Comparison of ENCODE assay signal across 2 cellular contexts in the genomic region with DNA sequence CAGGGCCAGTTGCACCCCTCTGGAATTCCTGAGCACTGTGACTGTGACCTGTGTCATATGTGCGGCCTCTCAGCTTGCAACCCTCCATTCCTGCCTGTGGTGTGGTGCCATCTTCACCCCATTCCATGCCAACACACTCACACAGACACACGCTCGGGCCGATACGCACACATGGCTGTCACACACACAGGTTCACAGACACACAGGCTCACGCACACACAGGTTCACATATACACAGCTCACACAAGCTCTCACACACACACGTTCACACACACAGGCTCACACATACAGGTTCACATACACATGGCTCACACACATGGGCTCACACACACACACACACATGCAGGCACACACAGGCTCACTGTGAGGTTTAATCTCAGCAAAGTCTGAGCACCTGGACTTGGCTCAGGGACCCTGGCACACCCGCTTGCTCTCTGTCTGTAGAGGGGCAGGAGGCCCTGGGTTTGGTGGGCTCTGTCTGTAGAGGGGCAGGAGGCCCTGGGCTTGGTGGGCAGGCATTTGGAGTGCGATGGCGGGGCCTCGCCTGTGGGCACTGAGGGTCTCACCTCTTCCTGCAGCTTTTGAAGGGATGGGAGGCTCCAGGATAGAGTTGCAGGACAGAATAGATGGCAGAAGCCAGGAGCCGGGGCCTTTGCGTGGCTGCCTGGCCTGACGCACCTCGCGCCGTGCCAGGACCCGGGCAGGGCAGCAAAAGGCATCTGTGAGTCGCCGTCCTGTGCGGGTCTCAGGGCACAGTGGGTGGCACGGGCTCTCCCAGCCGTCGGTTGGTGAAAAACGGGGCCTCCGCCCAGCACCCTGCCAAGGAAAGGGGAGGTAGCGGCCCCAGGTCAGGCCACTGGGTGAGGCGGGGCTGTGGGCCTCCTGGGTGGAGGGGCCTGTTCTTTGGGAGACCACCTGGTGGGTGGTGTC.
TF ChIP-seq lines count a peak whose summit lies in the region.

No MANE protein-coding gene starts in this region.

TF ChIP-seq in IMR-90, 13 proteins besides CTCF, POLR2A, EP300 and RAD21:
- TF ChIP-seq, protein P1, sequence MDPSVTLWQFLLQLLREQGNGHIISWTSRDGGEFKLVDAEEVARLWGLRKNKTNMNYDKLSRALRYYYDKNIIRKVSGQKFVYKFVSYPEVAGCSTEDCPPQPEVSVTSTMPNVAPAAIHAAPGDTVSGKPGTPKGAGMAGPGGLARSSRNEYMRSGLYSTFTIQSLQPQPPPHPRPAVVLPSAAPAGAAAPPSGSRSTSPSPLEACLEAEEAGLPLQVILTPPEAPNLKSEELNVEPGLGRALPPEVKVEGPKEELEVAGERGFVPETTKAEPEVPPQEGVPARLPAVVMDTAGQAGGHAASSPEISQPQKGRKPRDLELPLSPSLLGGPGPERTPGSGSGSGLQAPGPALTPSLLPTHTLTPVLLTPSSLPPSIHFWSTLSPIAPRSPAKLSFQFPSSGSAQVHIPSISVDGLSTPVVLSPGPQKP (IDR thresholded peaks at IDR 0.05; ENCODE audit: borderline replicate concordance, low read depth, low read length): no peak
- TF ChIP-seq MAFK (IDR thresholded peaks at IDR 0.05; ENCODE audit: low read depth, low read length): no peak
- TF ChIP-seq FOS (IDR thresholded peaks at IDR 0.05; ENCODE audit: low read depth, low read length): no peak
- TF ChIP-seq CHD1 (IDR thresholded peaks at IDR 0.05; ENCODE audit: low read depth, low read length): no peak
- no peak for TF ChIP-seq CEBPB (IDR thresholded peaks at IDR 0.05; ENCODE audit: low read depth, low read length)
- no peak for TF ChIP-seq BHLHE40 (IDR thresholded peaks at IDR 0.05; ENCODE audit: low read depth, low read length)
- no peak for TF ChIP-seq MAZ (IDR thresholded peaks at IDR 0.05; ENCODE audit: borderline replicate concordance, low read depth, low read length)
- TF ChIP-seq RFX5 (IDR thresholded peaks at IDR 0.05; ENCODE audit: low read depth, low read length): no peak
- TF ChIP-seq SMC3 (IDR thresholded peaks at IDR 0.05; ENCODE audit: low read depth, low read length): no peak
- no peak for TF ChIP-seq MXI1 (IDR thresholded peaks at IDR 0.05; ENCODE audit: borderline replicate concordance, low read depth, low read length)
- TF ChIP-seq, protein P2, sequence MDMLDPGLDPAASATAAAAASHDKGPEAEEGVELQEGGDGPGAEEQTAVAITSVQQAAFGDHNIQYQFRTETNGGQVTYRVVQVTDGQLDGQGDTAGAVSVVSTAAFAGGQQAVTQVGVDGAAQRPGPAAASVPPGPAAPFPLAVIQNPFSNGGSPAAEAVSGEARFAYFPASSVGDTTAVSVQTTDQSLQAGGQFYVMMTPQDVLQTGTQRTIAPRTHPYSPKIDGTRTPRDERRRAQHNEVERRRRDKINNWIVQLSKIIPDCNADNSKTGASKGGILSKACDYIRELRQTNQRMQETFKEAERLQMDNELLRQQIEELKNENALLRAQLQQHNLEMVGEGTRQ (IDR thresholded peaks at IDR 0.05; ENCODE audit: low read depth, low read length): no peak
- TF ChIP-seq RCOR1 (IDR thresholded peaks at IDR 0.05; ENCODE audit: insufficient replicate concordance, low read length): no peak
- TF ChIP-seq NFE2L2 (IDR thresholded peaks at IDR 0.05; ENCODE audit: low read depth, low read length): no peak

TF ChIP-seq in HepG2, 621 proteins besides CTCF, POLR2A, EP300 and RAD21:
- TF ChIP-seq CHCHD3 (CRISPR knock-in tag; IDR thresholded peaks at IDR 0.05) (peak; percentile 39; the same call in 1 of the 2 replicates), RFX1 (IDR thresholded peaks at IDR 0.05) (no peak), ZNF670 (CRISPR knock-in tag; IDR thresholded peaks at IDR 0.05; ENCODE audit: borderline replicate concordance) (no peak), ZBTB38 (CRISPR knock-in tag; IDR thresholded peaks at IDR 0.05) (0 out of 2 replicates have a peak, but pooled peaks have one; percentile 10), AGO2 (optimal IDR thresholded peaks at IDR 0.05; ENCODE audit: low read depth, low read length) (peak; percentile 36), ZFX (CRISPR knock-in tag; IDR thresholded peaks at IDR 0.05; ENCODE audit: low read depth) (0 out of 2 replicates have a peak, but pooled peaks have one; percentile 5)
